1 cellular context compared by ENCODE assay signal in genomic region chr11:89436071-89436470, GRCh38.
TF ChIP-seq lines count a peak whose summit lies in the region.

No MANE protein-coding gene starts in this region.

TF ChIP-seq in SK-N-SH, 30 proteins besides CTCF, POLR2A, EP300 and RAD21 (continued from another document):
- TF ChIP-seq TAF1 (IDR thresholded peaks at IDR 0.05; ENCODE audit: borderline replicate concordance, low read depth, low read length) = no peak
TF ChIP-seq in SK-N-SH: peak in this region for 0.
